Comparison of ENCODE assay signal across 7 cellular contexts in genomic region chr10:84311596-84311995, GRCh38.
"Had no signal": no experiment of that assay in that cellular context is flagged by ENCODE, and none has a peak within 500 bp of the region (broad histone marks: within the 10 kb centered on the region; RNA-seq: fewer than 3 reads in every experiment).

No MANE protein-coding gene starts in this region.

- FAIRE-seq: H1, H54, HTR-8/SVneo had no signal

- H3K27ac Mint-ChIP-seq: GM23338, H9 had no signal

- H3K4me2 ChIP-seq: GM23338 had no signal

- ATAC-seq: GM23338 had no signal

- H2AFZ ChIP-seq: GM23338 had no signal

- H3K4me3 Mint-ChIP-seq: GM23338, H9 had no signal

- DNase-seq: H9, HCEC 1CT, KBM-7 had no signal

- H3K4me3 ChIP-seq: GM23338 had no signal
